9 cellular contexts compared by ENCODE assay signal in genomic region chr3:134201201-134202130, GRCh38. TPM values are rescaled to one million over a fixed set of nuclear protein-coding genes. Genes with fewer than 3 reads are reported as not detected.
DNase-seq lines count a peak whose midpoint lies in the region; ATAC-seq and TF ChIP-seq lines count a peak whose summit lies in the region.
"Had no signal": no experiment of that assay in that cellular context is flagged by ENCODE, and none has a peak within 500 bp of the region (broad histone marks: within the 10 kb centered on the region; RNA-seq: fewer than 3 reads in every experiment).

No MANE protein-coding gene starts in this region.

- WGBS in esophagus squamous epithelium, 2 donors, result 43 to 50% methylated on average over 8 of the region's 8 CpGs

- in situ Hi-C loops in SK-MEL-5 (cut with HindIII; ENCODE audit: low pct_unique_long_range_greater_than_20kb, low sequenced_read_pairs), result loop anchor here (25.0 kb wide), 1 partner anchor 286 kb away; the partner anchor contains the start of genes ANAPC13 and CEP63

- intact Hi-C loops in esophagus squamous epithelium (cut with DNase I), result no loop called here

- peak overlapping the region; percentile 45 to 82 (median 64) for H3K27ac ChIP-seq in esophagus squamous epithelium

- peaks cover 0 to 70% (median 3%) of the 10 kb centered on the region in 3 donors for H3K36me3 ChIP-seq in esophagus squamous epithelium

- DNase-seq in GM04504 (ENCODE audit: low read depth) (peak; percentile 60), SK-MEL-5 (ENCODE audit: low read depth, low spot score) (peak; percentile 53), esophagus squamous epithelium (lab: John Stamatoyannopoulos, UW) (no peak), retinal pigment epithelial cell (ENCODE audit: low read depth) (peak; percentile 76), putamen (ENCODE audit: low spot score) (no peak), superior temporal gyrus (ENCODE audit: extremely low spot score) (no peak)
- DNase-seq: naive thymus-derived CD4-positive, alpha-beta T cell had no signal

- H3K4me1 ChIP-seq in esophagus squamous epithelium, result peaks cover 6 to 17% (median 11%) of the 10 kb centered on the region in 3 donors

- no peaks in the 10 kb centered on the region for H3K9me3 ChIP-seq in esophagus squamous epithelium

- TF ChIP-seq CTCF in esophagus squamous epithelium (IDR thresholded peaks at IDR 0.05), result no peak
- TF ChIP-seq CTCF in retinal pigment epithelial cell (conservative IDR thresholded peaks at IDR 0.05; ENCODE audit: low read depth, low read length), result no peak

- H3K4me3 ChIP-seq in esophagus squamous epithelium (no peak overlapping the region), retinal pigment epithelial cell (ENCODE audit: low read length) (no peak overlapping the region)

- no peaks in the 10 kb centered on the region for H3K27me3 ChIP-seq in esophagus squamous epithelium

- no peak for ATAC-seq in GM18907 (IDR thresholded peaks at IDR 0.05; ENCODE audit: unreplicated experiment)
- ATAC-seq in GM19397 (IDR thresholded peaks at IDR 0.05; ENCODE audit: unreplicated experiment), result no peak
- ATAC-seq: naive thymus-derived CD4-positive, alpha-beta T cell had no signal

- TF ChIP-seq POLR2A in esophagus squamous epithelium (IDR thresholded peaks at IDR 0.05), result no peak

RNA-seq across cellular contexts. Expression of gene RYK, which starts 49.2 kb away (rescaled TPM):
- total RNA-seq in SK-MEL-5 (2014; rRNA removed; shearing (Covaris generic)), result 72.1 and 79.0 TPM in 2 replicates
- 45.9 and 55.5 TPM in 2 replicates for polyA plus RNA-seq in SK-MEL-5 (2015; cell fraction: cytosol; rRNA removed)
- 206 and 233 TPM in 2 replicates for polyA plus RNA-seq in SK-MEL-5 (2015; cell fraction: nucleus; rRNA removed)
- 10 to 100 TPM; 29.3 to 75.5 (median 39.1) TPM for total RNA-seq in esophagus squamous epithelium

Comparison
In these comparisons a context has a peak if more than half of its experiments do, and no peak if none do; other contexts are left out.
1. DNase-seq: peak in GM04504 (single experiment), SK-MEL-5 (single experiment) and retinal pigment epithelial cell (single experiment); none in esophagus squamous epithelium (single experiment), putamen (single experiment) and superior temporal gyrus (single experiment).